16 cellular contexts compared by ENCODE assay signal in genomic region chr9:92003308-92004044, GRCh38. TPM values are rescaled to one million over a fixed set of nuclear protein-coding genes. Genes with fewer than 3 reads are reported as not detected.
"Had no signal": no experiment of that assay in that cellular context is flagged by ENCODE, and none has a peak within 500 bp of the region (broad histone marks: within the 10 kb centered on the region; RNA-seq: fewer than 3 reads in every experiment).

No MANE protein-coding gene starts in this region.

- H3K9me3 ChIP-seq: neutrophil, uterus had no signal

- H3K27me3 ChIP-seq: foreskin keratinocyte, tibial nerve, uterus had no signal

- H3K27ac ChIP-seq: foreskin keratinocyte, neutrophil, tibial nerve, uterus had no signal

- H3K36me3 ChIP-seq: neutrophil, tibial nerve, uterus had no signal

- DNase-seq: effector memory CD4-positive, alpha-beta T cell; foreskin keratinocyte; head of caudate nucleus; hypothalamus; kidney glomerular epithelial cell; naive B cell; posterior cingulate gyrus; small intestine; stimulated activated CD4-positive, alpha-beta T cell treated with anti-CD3 and anti-CD28 coated beads, Interleukin-12 subunit alpha, Interleukin-12 subunit beta, amount 100 ng/mL, for 4 hours; stimulated activated naive CD4-positive, alpha-beta T cell treated with Interleukin-2 at 50 U/mL for 16 hours; uterus had no signal

- H3K36me3 Mint-ChIP-seq: naive B cell had no signal

- ATAC-seq: foreskin keratinocyte had no signal

- H3K4me1 Mint-ChIP-seq: central memory CD8-positive, alpha-beta T cell; naive B cell had no signal

- H3K4me1 ChIP-seq: foreskin keratinocyte, tibial nerve, uterus had no signal

- H3K4me3 ChIP-seq: tibial nerve, uterus had no signal

- H3K4me3 Mint-ChIP-seq: central memory CD8-positive, alpha-beta T cell; naive B cell; nephron had no signal

- H3K27ac Mint-ChIP-seq: naive B cell, nephron had no signal

- H3K9me3 Mint-ChIP-seq: central memory CD8-positive, alpha-beta T cell; naive B cell had no signal

RNA-seq across cellular contexts. Expression of gene ROR2, which starts 53.4 kb away (rescaled TPM):
- total RNA-seq: pulmonary artery endothelial cell had no signal
